12 cellular contexts compared by ENCODE assay signal in genomic region chr1:8370928-8371327, GRCh38. TPM values are rescaled to one million over a fixed set of nuclear protein-coding genes. Genes with fewer than 3 reads are reported as not detected.
A peak's percentile ranks its signal among the peaks of the same experiment; 100 is the strongest.
DNase-seq lines count a peak whose midpoint lies in the region; ATAC-seq and TF ChIP-seq lines count a peak whose summit lies in the region.
"Had no signal": no experiment of that assay in that cellular context is flagged by ENCODE, and none has a peak within 500 bp of the region (broad histone marks: within the 10 kb centered on the region; RNA-seq: fewer than 3 reads in every experiment).

No MANE protein-coding gene starts in this region.

- DNase-seq in AG08396 (ENCODE audit: low spot score) (peak; percentile 20), NCI-H2196 treated with DMSO at 0.1 percent for 48 hours (lab: John Stamatoyannopoulos, UW; ENCODE audit: unreplicated experiment) (peak; percentile 19), esophagus muscularis mucosa (ENCODE audit: extremely low spot score) (no peak), naive B cell (no peak), H4 (ENCODE audit: low spot score) (no peak), NCI-H82 treated with DMSO at 0.1 percent for 48 hours (lab: John Stamatoyannopoulos, UW; ENCODE audit: unreplicated experiment) (no peak), DMS53 (lab: John Stamatoyannopoulos, UW) (no peak)
- DNase-seq: activated CD4-positive, alpha-beta T cell treated with anti-CD3 and anti-CD28 coated beads for 1 hour; CD4-positive, alpha-beta memory T cell; NCI-H524 had no signal

- no peak overlapping the region for H3K4me3 Mint-ChIP-seq in naive B cell
- no peak overlapping the region for H3K4me3 Mint-ChIP-seq in stimulated activated memory B cell treated with anti-CD40 and anti-IgM and Interleukin-4, amounts not matched to agents 10 μg/mL and 1 μg/mL and 100 μg/mL, for 72 hours
- H3K4me3 Mint-ChIP-seq: CD4-positive, alpha-beta memory T cell; central memory CD8-positive, alpha-beta T cell had no signal

- H3K27ac Mint-ChIP-seq in naive B cell = peak overlapping the region in 4 of 6 donors; percentile 4 to 92 (median 26)
- H3K27ac Mint-ChIP-seq in stimulated activated memory B cell treated with anti-CD40 and anti-IgM and Interleukin-4, amounts not matched to agents 10 μg/mL and 1 μg/mL and 100 μg/mL, for 72 hours = no peak overlapping the region

- TF ChIP-seq POLR2A in esophagus muscularis mucosa (IDR thresholded peaks at IDR 0.05; ENCODE audit: low read depth) = no peak

- H3K36me3 ChIP-seq in esophagus muscularis mucosa = peaks cover 0 to 7% (median 5%) of the 10 kb centered on the region in 4 donors

- peak; percentile 38 for TF ChIP-seq EP300 in esophagus muscularis mucosa (IDR thresholded peaks at IDR 0.05)

- 8% methylated on average over 5 of the region's 5 CpGs for WGBS in esophagus muscularis mucosa

- no peak for ATAC-seq in naive B cell (ENCODE audit: low read depth in 2 of 2)
- no peak for ATAC-seq in stimulated activated memory B cell treated with anti-CD40 and anti-IgM and Interleukin-4, amounts not matched to agents 10 μg/mL and 1 μg/mL and 100 μg/mL, for 72 hours

- H3K27me3 Mint-ChIP-seq in naive B cell = no peaks in the 10 kb centered on the region
- no peaks in the 10 kb centered on the region for H3K27me3 Mint-ChIP-seq in stimulated activated memory B cell treated with anti-CD40 and anti-IgM and Interleukin-4, amounts not matched to agents 10 μg/mL and 1 μg/mL and 100 μg/mL, for 72 hours
- H3K27me3 Mint-ChIP-seq: CD4-positive, alpha-beta memory T cell; central memory CD8-positive, alpha-beta T cell had no signal

- H3K27ac ChIP-seq in esophagus muscularis mucosa (replicated peaks in 1 of 4) = peak overlapping the region; percentile 91 to 95 (median 93)

- peaks cover 0 to 4% of the 10 kb centered on the region in 2 donors for H3K36me3 Mint-ChIP-seq in naive B cell
- peaks cover 23% of the 10 kb centered on the region for H3K36me3 Mint-ChIP-seq in stimulated activated memory B cell treated with anti-CD40 and anti-IgM and Interleukin-4, amounts not matched to agents 10 μg/mL and 1 μg/mL and 100 μg/mL, for 72 hours

- intact Hi-C loops in esophagus muscularis mucosa (cut with DNase I) = loop anchor here (5.0 kb wide), 2 partner anchors 36 to 51 kb away; no protein-coding TSS in a partner anchor

- no peaks in the 10 kb centered on the region for H3K9me3 Mint-ChIP-seq in naive B cell
- no peaks in the 10 kb centered on the region for H3K9me3 Mint-ChIP-seq in stimulated activated memory B cell treated with anti-CD40 and anti-IgM and Interleukin-4, amounts not matched to agents 10 μg/mL and 1 μg/mL and 100 μg/mL, for 72 hours
- H3K9me3 Mint-ChIP-seq: CD4-positive, alpha-beta memory T cell; central memory CD8-positive, alpha-beta T cell had no signal

- H3K9me3 ChIP-seq in esophagus muscularis mucosa = no peaks in the 10 kb centered on the region

- peaks cover 93 to 99% (median 98%) of the 10 kb centered on the region in 4 donors for H3K4me1 ChIP-seq in esophagus muscularis mucosa

- H3K4me1 Mint-ChIP-seq in naive B cell = peaks cover 37 to 63% (median 50%) of the 10 kb centered on the region in 3 donors
- H3K4me1 Mint-ChIP-seq in stimulated activated memory B cell treated with anti-CD40 and anti-IgM and Interleukin-4, amounts not matched to agents 10 μg/mL and 1 μg/mL and 100 μg/mL, for 72 hours = peaks cover 65% of the 10 kb centered on the region

- no peak for TF ChIP-seq CTCF in esophagus muscularis mucosa (IDR thresholded peaks at IDR 0.05)

- peak overlapping the region in 2 of 4 donors; percentile 21 to 24 for H3K4me3 ChIP-seq in esophagus muscularis mucosa

- no peaks in the 10 kb centered on the region for H3K27me3 ChIP-seq in esophagus muscularis mucosa

RNA-seq across cellular contexts. Expression of gene SLC45A1, which starts 53.0 kb away (rescaled TPM):
- 10 to 100 TPM in 2 of 4 donors, 1 to 10 TPM in 2; 6.8 to 17.5 (median 10.7) TPM for total RNA-seq in esophagus muscularis mucosa
- polyA plus RNA-seq in naive B cell (ENCODE audit: low read depth in 6 of 6) = under 1 TPM in 3 of 6 donors, not detected in 3; 0.09 to 0.26 (median 0.24) TPM
- 0.31 TPM in 1 of 2 replicates, not detected in the other for total RNA-seq in H4 (2014; rRNA removed; shearing (Covaris generic))

Comparison
In these comparisons a context has a peak if more than half of its experiments do, and no peak if none do; other contexts are left out.
1. DNase-seq: peak in AG08396 (single experiment) and NCI-H2196 treated with DMSO at 0.1 percent for 48 hours (single experiment); none in esophagus muscularis mucosa (single experiment), naive B cell (single experiment), H4 (single experiment), NCI-H82 treated with DMSO at 0.1 percent for 48 hours (single experiment) and DMS53 (single experiment).